11 cellular contexts compared by ENCODE assay signal in the genomic region with DNA sequence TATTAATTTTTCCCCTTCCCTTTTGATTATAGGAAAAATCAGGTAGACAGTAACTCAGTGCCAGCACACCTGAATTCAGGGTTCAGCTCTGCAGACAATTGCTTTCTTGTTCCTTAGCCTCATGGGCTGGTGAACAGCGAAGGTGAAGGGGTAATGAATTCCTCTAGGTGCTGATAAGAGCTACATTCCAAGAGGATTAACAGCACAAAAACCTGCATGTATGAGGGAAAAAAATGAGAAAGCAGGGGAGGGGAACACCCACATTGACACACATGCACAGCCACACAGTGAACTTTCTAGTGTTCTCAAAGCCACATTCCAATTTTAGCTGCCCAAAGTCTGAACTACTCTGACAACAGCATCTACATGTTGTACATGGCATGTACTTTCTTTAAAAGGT. TPM values are rescaled to one million over a fixed set of nuclear protein-coding genes. Genes with fewer than 3 reads are reported as not detected.
DNase-seq lines count a peak whose midpoint lies in the region; ATAC-seq, FAIRE-seq and TF ChIP-seq lines count a peak whose summit lies in the region.
"Had no signal": no experiment of that assay in that cellular context is flagged by ENCODE, and none has a peak within 500 bp of the region (broad histone marks: within the 10 kb centered on the region; RNA-seq: fewer than 3 reads in every experiment).

No MANE protein-coding gene starts in this region.

- H3K27me3 ChIP-seq in HCT116 (ENCODE audit: insufficient read depth, low read length) = no peaks in the 10 kb centered on the region
- no peaks in the 10 kb centered on the region for H3K27me3 ChIP-seq in kidney epithelial cell (ENCODE audit: control insufficient read depth, insufficient read depth, low read length)
- H3K27me3 ChIP-seq in small intestine (ENCODE audit: control insufficient read depth in 2 of 2, insufficient read depth in 2 of 2, low read length in 2 of 2) = no peaks in the 10 kb centered on the region
- H3K27me3 ChIP-seq: right lobe of liver had no signal

- peak overlapping the region; percentile 28; the same call in 1 of the 2 replicates for H3K27ac ChIP-seq in HCT116 (ENCODE audit: low read depth, low read length)
- peak overlapping the region in 1 of 2 donors; percentile 18 for H3K27ac ChIP-seq in small intestine (ENCODE audit: low read depth in 1 of 2, low read length in 1 of 2)
- H3K27ac ChIP-seq: right lobe of liver had no signal

- WGBS in small intestine, 3 donors = 21 to 56% (median 34%) methylated on average over 1 of the region's 1 CpG

- FAIRE-seq in small intestine (lab: Jason Lieb, UNC) = no peak

- DNase-seq in HCT116 (ENCODE audit: low read depth, low spot score) (peak; percentile 45), astrocyte of the cerebellum (ENCODE audit: low read depth) (peak; percentile 46), kidney epithelial cell (ENCODE audit: low read depth) (peak; percentile 77), small intestine (peak; percentile 30), COR-L47 (lab: John Stamatoyannopoulos, UW) (no peak), T-helper 1 cell (no peak), GF-D8 (lab: John Stamatoyannopoulos, UW) (no peak), COLO668 (lab: John Stamatoyannopoulos, UW; ENCODE audit: unreplicated experiment) (no peak)
- DNase-seq: cerebellar nuclear complex, GOT3, right lobe of liver had no signal

- no peaks in the 10 kb centered on the region for H3K9me3 ChIP-seq in HCT116 (ENCODE audit: control insufficient read depth in 1 of 2, insufficient read depth in 1 of 2, low read depth in 1 of 2, low read length in 2 of 2)
- no peaks in the 10 kb centered on the region for H3K9me3 ChIP-seq in small intestine (ENCODE audit: control insufficient read depth, low read depth)
- H3K9me3 ChIP-seq: right lobe of liver had no signal

- RAD21 ChIA-PET in HCT116 (lab: Charles Lee; ENCODE audit: low non-redundant PET in 1 of 2, low total read pairs in 2 of 2, uncharacterized antibody in 2 of 2, unreplicated experiment in 2 of 2) = no interaction called here

- peak overlapping the region; percentile 44 for H3K4me2 ChIP-seq in HCT116 (ENCODE audit: low read length)

- POLR2A ChIA-PET in HCT116 (lab: Charles Lee) = no interaction called here

- peaks cover 49% of the 10 kb centered on the region for H3K79me2 ChIP-seq in HCT116 (ENCODE audit: insufficient read depth, low read length)

- no peak overlapping the region for H3K4me3 ChIP-seq in HCT116 (replicated peaks in 1 of 2; ENCODE audit: low read depth in 1 of 2, low read length in 2 of 2)
- H3K4me3 ChIP-seq in astrocyte of the cerebellum (ENCODE audit: low read depth, low read length) = no peak overlapping the region
- no peak overlapping the region for H3K4me3 ChIP-seq in kidney epithelial cell (ENCODE audit: low read depth, low read length)
- no peak overlapping the region for H3K4me3 ChIP-seq in small intestine (ENCODE audit: low read depth in 1 of 2, low read length in 2 of 2)
- H3K4me3 ChIP-seq: right lobe of liver had no signal

- no peak for TF ChIP-seq POLR2A in HCT116 (IDR thresholded peaks at IDR 0.05; ENCODE audit: borderline replicate concordance, extremely low read depth, insufficient read depth, insufficient read length)

- peak; percentile 83 for ATAC-seq in HCT116

- intact Hi-C loops in HCT116 (cut with micrococcal nuclease) = no loop called here

- BruUV-seq in HCT116 (replicated peaks; lab: Mats Ljungman, UMichigan) = no TSS peak

- in situ Hi-C loops in astrocyte of the cerebellum (cut with HindIII; ENCODE audit: low sequenced_read_pairs) = no loop called here

- no peaks in the 10 kb centered on the region; the same call in 1 of the 2 replicates for H4K20me1 ChIP-seq in HCT116 (ENCODE audit: insufficient read depth)

- TF ChIP-seq CTCF in HCT116 (IDR thresholded peaks at IDR 0.05 in 2 of 3, conservative IDR thresholded peaks at IDR 0.05 in 1 of 3; ENCODE audit: borderline replicate concordance in 1 of 3, insufficient read depth in 1 of 3, low read depth in 2 of 3, low read length in 2 of 3) = no peak
- no peak for TF ChIP-seq CTCF in astrocyte of the cerebellum (IDR thresholded peaks at IDR 0.05; ENCODE audit: low read depth, low read length, missing control alignments)
- no peak for TF ChIP-seq CTCF in kidney epithelial cell (IDR thresholded peaks at IDR 0.05; ENCODE audit: insufficient read depth, low read length, poor library complexity, severe bottlenecking)

- H3K4me1 ChIP-seq in HCT116 (ENCODE audit: control insufficient read depth in 1 of 2, insufficient read depth in 2 of 2, low read length in 2 of 2) (peaks cover 23 to 38% of the 10 kb centered on the region in 2 experiments), small intestine (ENCODE audit: control insufficient read depth in 2 of 2, insufficient read depth in 1 of 2, low read depth in 1 of 2, low read length in 1 of 2) (peaks cover 0 to 5% of the 10 kb centered on the region in 2 donors)

- no peaks in the 10 kb centered on the region for H3K9me2 ChIP-seq in HCT116 (ENCODE audit: insufficient read depth)

- no peak for TF ChIP-seq RAD21 in HCT116 (IDR thresholded peaks at IDR 0.05; ENCODE audit: low read depth)

- H3K36me3 ChIP-seq in HCT116 (ENCODE audit: control insufficient read depth in 1 of 2, insufficient read depth in 2 of 2, low read length in 2 of 2) = no peaks in the 10 kb centered on the region
- H3K36me3 ChIP-seq in kidney epithelial cell (ENCODE audit: control insufficient read depth, insufficient read depth, low read length) = no peaks in the 10 kb centered on the region
- peaks cover 0 to 2% of the 10 kb centered on the region in 2 donors for H3K36me3 ChIP-seq in small intestine (ENCODE audit: control insufficient read depth in 2 of 2, insufficient read depth in 2 of 2, low read length in 2 of 2)
- H3K36me3 ChIP-seq: right lobe of liver had no signal

- no peak overlapping the region for H2AFZ ChIP-seq in HCT116 (ENCODE audit: low read depth, low read length, poor library complexity, severe bottlenecking)

- peak overlapping the region; percentile 31; the same call in 1 of the 2 replicates for H3K9ac ChIP-seq in HCT116 (ENCODE audit: low read length)

- CTCF ChIA-PET in HCT116 (lab: Charles Lee) = no interaction called here

TF ChIP-seq in HCT116, 20 proteins besides CTCF, POLR2A, EP300 and RAD21:
- 0 out of 2 replicates have a peak, but pooled peaks have one; percentile 17 for TF ChIP-seq MAX (IDR thresholded peaks at IDR 0.05)
- no peak for TF ChIP-seq ELF1 (IDR thresholded peaks at IDR 0.05; ENCODE audit: borderline replicate concordance, low read depth)
- TF ChIP-seq CBX3 (IDR thresholded peaks at IDR 0.05; ENCODE audit: low read depth) = 0 out of 2 replicates have a peak, but pooled peaks have one; percentile 32
- peak; percentile 47; the same call in 1 of the 2 replicates for TF ChIP-seq SP1 (IDR thresholded peaks at IDR 0.05; ENCODE audit: low read depth)
- TF ChIP-seq CEBPB (IDR thresholded peaks at IDR 0.05; ENCODE audit: low read depth) = no peak

RNA-seq across cellular contexts. Expression of gene SPATS2L, which starts 46.1 kb away (rescaled TPM):
- 87.1 TPM for total RNA-seq in HCT116 (2021; ENCODE audit: unreplicated experiment)
- polyA plus RNA-seq in HCT116 (2012) = 48.4 and 65.7 TPM in 2 replicates
- 77.3 and 82.3 TPM in 2 replicates for total RNA-seq in kidney epithelial cell
- polyA plus RNA-seq in small intestine = 100 to 1,000 TPM in 1 of 3 donors, 10 to 100 TPM in 2; 66.7 to 104 (median 92.7) TPM

Comparison
In these comparisons a context has a peak if more than half of its experiments do, and no peak if none do; other contexts are left out.
1. DNase-seq: peak in HCT116 (single experiment), astrocyte of the cerebellum (single experiment), kidney epithelial cell (single experiment) and small intestine (single experiment); none in COR-L47 (single experiment), T-helper 1 cell (0 of 5), GF-D8 (single experiment) and COLO668 (single experiment).